ENCODE assay signal across 8 cellular contexts in the genomic region with DNA sequence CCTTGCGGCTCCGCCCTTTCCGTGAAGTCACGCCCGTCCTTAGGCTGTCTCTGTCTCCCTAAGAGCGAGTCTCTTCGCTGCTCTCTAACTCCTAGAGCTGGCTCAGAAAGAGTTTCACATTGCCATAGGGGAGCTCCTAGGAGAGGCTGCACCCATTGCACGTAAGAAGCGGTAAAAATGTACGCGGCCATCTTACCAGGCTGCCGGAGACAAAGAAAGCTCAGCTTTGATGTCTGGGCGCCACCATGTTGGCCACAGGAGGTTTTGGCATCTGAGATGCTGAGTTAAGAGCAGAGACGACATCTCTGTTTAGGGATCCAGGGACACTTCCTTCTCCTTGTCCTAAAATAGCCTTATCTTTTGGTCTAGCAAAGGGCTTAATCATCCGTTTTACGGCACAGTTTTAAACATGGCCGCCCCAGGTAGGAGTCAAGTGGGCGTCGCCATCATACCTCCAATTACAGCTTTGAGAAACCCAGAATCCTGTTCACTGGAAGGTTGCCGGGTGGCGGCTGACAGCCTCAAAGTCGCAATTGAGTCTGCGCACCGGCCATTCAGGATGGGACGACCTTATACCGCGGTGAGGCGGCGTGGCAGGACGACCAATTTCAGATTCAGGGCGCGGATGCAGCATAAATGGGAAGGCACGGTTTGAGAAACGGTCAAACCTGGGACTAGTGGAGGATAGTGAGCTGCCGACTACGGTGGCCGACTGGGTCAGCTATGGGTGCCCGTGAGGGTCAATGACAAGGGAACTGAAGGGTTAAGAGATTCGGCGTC. TPM values are rescaled to one million over a fixed set of nuclear protein-coding genes. Genes with fewer than 3 reads are reported as not detected.
DNase-seq lines count a peak whose midpoint lies in the region; ATAC-seq and TF ChIP-seq lines count a peak whose summit lies in the region.

A gene (plus strand): TSS at position 553 of the 780 bp plus-strand sequence. CDS start 16,501 bp downstream, outside the sequence.

- no peak within 1 kb of the TSS for H3K4me3 Mint-ChIP-seq in HFFc6
- no peak within 1 kb of the TSS for H3K4me3 Mint-ChIP-seq in activated T-cell treated with anti-CD3 and anti-CD28 coated beads, Interleukin-2, amount 50 U/mL, for 4 hours
- H3K4me3 Mint-ChIP-seq in naive B cell: no peak within 1 kb of the TSS

- ATAC-seq in activated T-cell treated with anti-CD3 and anti-CD28 coated beads, Interleukin-2, amount 50 U/mL, for 4 hours: peak; percentile 89 to 94
- ATAC-seq in naive B cell (ENCODE audit: low read depth in 2 of 2): peak; percentile 90

- H3K9me3 Mint-ChIP-seq in HFFc6 (peaks cover 35% of the 10 kb centered on the region), naive B cell (peaks cover 3 to 22% (median 9%) of the 10 kb centered on the region in 7 donors)
- H3K9me3 Mint-ChIP-seq in activated T-cell treated with anti-CD3 and anti-CD28 coated beads, Interleukin-2, amount 50 U/mL, for 4 hours: peaks cover 25% of the 10 kb centered on the region

- H3K27ac Mint-ChIP-seq in HFFc6 (no peak within 1 kb of the TSS), naive B cell (no peak within 1 kb of the TSS)

- DNase-seq in COLO668 (lab: John Stamatoyannopoulos, UW; ENCODE audit: unreplicated experiment) (peak; percentile 89), HFFc6 (peak; percentile 56), NCI-H82 treated with DMSO at 0.1 percent for 48 hours (lab: John Stamatoyannopoulos, UW; ENCODE audit: unreplicated experiment) (peak; percentile 35), fibroblast of mammary gland (ENCODE audit: low read depth) (peak; percentile 77), naive B cell (peak; percentile 83), epidermal melanocyte (ENCODE audit: insufficient read length, low spot score) (no peak)
- DNase-seq in activated T-cell treated with anti-CD3 and anti-CD28 coated beads, Interleukin-2, amount 50 U/mL, for 4 hours: peak; percentile 73
- peak; percentile 54 to 63 for DNase-seq in stimulated activated CD8-positive, alpha-beta memory T cell treated with anti-CD3 and anti-CD28 coated beads, Interleukin-7, amount 100 ng/mL, for 1 hour (ENCODE audit: low read depth in 2 of 2)

- TF ChIP-seq CTCF in HFFc6 (IDR thresholded peaks at IDR 0.05) (no peak), fibroblast of mammary gland (conservative IDR thresholded peaks at IDR 0.05; ENCODE audit: control insufficient read depth, insufficient read depth, low read depth, low read length) (no peak)

- H3K36me3 Mint-ChIP-seq in HFFc6 (ENCODE audit: low read depth) (peaks cover 23% of the 10 kb centered on the region), naive B cell (peaks cover 20 to 30% of the 10 kb centered on the region in 2 donors)
- peaks cover 35% of the 10 kb centered on the region for H3K36me3 Mint-ChIP-seq in activated T-cell treated with anti-CD3 and anti-CD28 coated beads, Interleukin-2, amount 50 U/mL, for 4 hours (ENCODE audit: insufficient read depth)

- H3K4me1 Mint-ChIP-seq in HFFc6 (ENCODE audit: low read depth) (no peaks in the 10 kb centered on the region), naive B cell (peaks cover 0 to 3% (median 0%) of the 10 kb centered on the region in 3 donors)
- no peaks in the 10 kb centered on the region for H3K4me1 Mint-ChIP-seq in activated T-cell treated with anti-CD3 and anti-CD28 coated beads, Interleukin-2, amount 50 U/mL, for 4 hours (ENCODE audit: low read depth)

- H3K27me3 Mint-ChIP-seq in HFFc6 (ENCODE audit: insufficient read depth) (peaks cover 2% of the 10 kb centered on the region; the same call in 1 of the 2 replicates), naive B cell (no peaks in the 10 kb centered on the region)
- H3K27me3 Mint-ChIP-seq in activated T-cell treated with anti-CD3 and anti-CD28 coated beads, Interleukin-2, amount 50 U/mL, for 4 hours (ENCODE audit: low read depth): no peaks in the 10 kb centered on the region

- H3K4me3 ChIP-seq in fibroblast of mammary gland (ENCODE audit: control insufficient read depth, low read depth, low read length): peak within 1 kb of the TSS; percentile 81

RNA-seq across cellular contexts. Expression of the gene that starts here (rescaled TPM):
- 1 to 10 TPM in 2 of 6 experiments, under 1 TPM in 4; 0.43 to 3.4 (median 0.70) TPM for total RNA-seq in HFFc6 (2021; fragmentation: NEBNext Ultra II Directional; extraction: Animal tissue kit (Norgen Biotek cat#: 25700))
- total RNA-seq in activated T-cell treated with anti-CD3 and anti-CD28 coated beads, Interleukin-2, amount 50 U/mL, for 4 hours: 1 to 10 TPM; 2.2 to 3.4 (median 3.2) TPM
- polyA plus RNA-seq in naive B cell (ENCODE audit: low read depth in 6 of 6): 1 to 10 TPM; 2.0 to 3.2 (median 2.9) TPM
